Comparison of ENCODE assay signal across 22 cellular contexts in the genomic region with DNA sequence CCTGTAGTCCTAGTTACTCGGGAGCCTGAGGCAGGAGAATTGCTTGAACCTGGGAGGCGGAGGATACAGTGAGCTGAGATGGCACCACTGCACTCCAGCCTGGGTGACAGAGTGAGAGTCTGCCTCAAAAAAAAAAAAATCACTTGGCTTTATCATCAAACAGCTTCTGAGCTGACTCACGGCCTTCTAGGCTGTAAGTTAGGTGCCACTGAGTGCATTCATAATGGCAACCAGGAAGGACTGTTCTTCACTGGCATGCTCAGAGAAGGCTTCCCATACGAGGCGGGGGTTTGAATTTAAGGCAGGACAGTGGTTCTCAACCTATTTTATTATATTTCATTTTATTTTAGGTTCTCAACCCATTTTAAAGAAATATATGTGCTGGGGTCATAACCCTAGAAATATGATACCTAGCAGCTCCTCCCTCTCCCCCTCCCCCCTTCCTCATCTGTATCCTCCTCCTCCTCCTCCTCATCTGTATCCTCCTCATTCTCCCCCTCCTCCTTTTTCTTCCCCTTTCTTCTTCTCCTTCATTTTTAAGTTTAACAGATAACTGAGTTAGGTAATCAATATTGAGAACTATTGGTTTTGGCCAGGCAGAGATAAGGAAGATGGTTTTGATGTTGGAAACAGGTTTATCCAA. TPM values are rescaled to one million over a fixed set of nuclear protein-coding genes. Genes with fewer than 3 reads are reported as not detected.
A peak's percentile ranks its signal among the peaks of the same experiment; 100 is the strongest.
DNase-seq lines count a peak whose midpoint lies in the region; ATAC-seq, FAIRE-seq and TF ChIP-seq lines count a peak whose summit lies in the region.
"Had no signal": no experiment of that assay in that cellular context is flagged by ENCODE, and none has a peak within 500 bp of the region (broad histone marks: within the 10 kb centered on the region; RNA-seq: fewer than 3 reads in every experiment).

No MANE protein-coding gene starts in this region.

- H3K4me3 ChIP-seq in GM23248 (no peak overlapping the region), GM12878 (no peak overlapping the region)

- H3K27me3 ChIP-seq in GM23248 (replicated peaks; ENCODE audit: insufficient read depth) (no peaks in the 10 kb centered on the region), GM12878 (replicated peaks in 1 of 2; ENCODE audit: control insufficient read depth in 2 of 2, insufficient read depth in 2 of 2, low read length in 1 of 2) (no peaks in the 10 kb centered on the region)

- H2AFZ ChIP-seq in GM23248 = no peak overlapping the region
- H2AFZ ChIP-seq in GM12878 (ENCODE audit: control insufficient read depth, low read depth, low read length) = peak overlapping the region; percentile 28; the same call in 1 of the 2 replicates

- no peaks in the 10 kb centered on the region for H4K20me1 ChIP-seq in GM23248 (ENCODE audit: insufficient read depth)
- no peaks in the 10 kb centered on the region for H4K20me1 ChIP-seq in GM12878 (ENCODE audit: control insufficient read depth, insufficient read depth)

- FAIRE-seq in GM12878 (lab: Jason Lieb, UNC) = no peak
- FAIRE-seq: D721Med, GM19239 had no signal

- WGBS in GM23248 (ENCODE audit: low coverage in 1 of 2, low lambda C conversion rate in 2 of 2, missing lambda C conversion rate in 2 of 2), 2 experiments = 85 to 92% methylated on average over 5 of the region's 5 CpGs
- WGBS in GM12878 (ENCODE audit: insufficient coverage, insufficient replicate concordance, low lambda C conversion rate, missing lambda C conversion rate) = 95% methylated on average over 5 of the region's 5 CpGs

- H3K4me2 ChIP-seq in GM23248 (ENCODE audit: unreplicated experiment) (no peak overlapping the region), GM12878 (ENCODE audit: control insufficient read depth, insufficient read depth) (no peak overlapping the region)
- H3K4me2 ChIP-seq: KMS-11 had no signal

- RAD21 ChIA-PET in GM12878 (lab: Charles Lee; ENCODE audit: unreplicated experiment) = interaction anchor here (0.7 kb wide), 2 partner anchors 60 to 73 kb away, joined by 3 read pairs; no protein-coding TSS in a partner anchor

- H3K27ac ChIP-seq in GM23248 (no peak overlapping the region), GM12878 (ENCODE audit: control insufficient read depth, insufficient read depth) (no peak overlapping the region)
- H3K27ac ChIP-seq: KMS-11 had no signal

- H3K9me3 ChIP-seq in GM23248 (ENCODE audit: low read depth) (no peaks in the 10 kb centered on the region), GM12878 (replicated peaks; ENCODE audit: control insufficient read depth, insufficient read depth, low read length) (no peaks in the 10 kb centered on the region)

- TF ChIP-seq EP300 in GM12878 (IDR thresholded peaks at IDR 0.05; ENCODE audit: borderline replicate concordance in 1 of 2, control insufficient read depth in 1 of 2, low read depth in 2 of 2, low read length in 2 of 2) = no peak

- TF ChIP-seq RAD21 in GM12878 (IDR thresholded peaks at IDR 0.05; ENCODE audit: insufficient read depth, low read depth, low read length) = no peak

- ATAC-seq in GM12878 = no peak
- no peak for ATAC-seq in HG03442 (IDR thresholded peaks at IDR 0.05; ENCODE audit: unreplicated experiment)
- ATAC-seq: HCT116 had no signal

- CTCF ChIA-PET in GM12878 (lab: Yijun Ruan, JAX) = interaction anchor here (1.0 kb wide), 2 partner anchors 9 to 157 kb away, joined by 3 read pairs; no protein-coding TSS in a partner anchor

- POLR2A ChIA-PET in GM12878 (lab: Charles Lee) = interaction anchor here (0.6 kb wide), 1 partner anchor 141 kb away, joined by 4 read pairs; no protein-coding TSS in a partner anchor

- no peak for TF ChIP-seq POLR2A in GM12878 (IDR thresholded peaks at IDR 0.05; ENCODE audit: low read depth, low read length)

- no peak overlapping the region for H3K9ac ChIP-seq in GM23248
- no peak overlapping the region for H3K9ac ChIP-seq in GM12878 (ENCODE audit: control insufficient read depth, insufficient read depth, low read length)
- H3K9ac ChIP-seq: KMS-11 had no signal

- no TSS peak for BruUV-seq in GM12878 (replicated peaks; lab: Mats Ljungman, UMichigan)

- DNase-seq in GM23248 (peak; percentile 49), OCI-M1 (lab: John Stamatoyannopoulos, UW) (peak; percentile 48), GM12878 (ENCODE audit: low read depth, low spot score) (no peak), kidney tubule cell (ENCODE audit: low spot score) (peak; percentile 30), NCI-H345 (lab: John Stamatoyannopoulos, UW) (no peak), T1000 (lab: John Stamatoyannopoulos, UW) (no peak)
- DNase-seq: ACHN, C1 segment of cervical spinal cord, DND-41, GF-D8, GOT3, NCI-H1436 treated with DMSO at 0.1 percent for 48 hours, NCI-H2029, NCI-H2171 treated with DMSO at 0.1 percent for 48 hours, RPMI8226, SIG-M5, T-helper 1 cell had no signal

- no peaks in the 10 kb centered on the region for H3K4me1 ChIP-seq in GM23248 (ENCODE audit: insufficient read depth)
- no peaks in the 10 kb centered on the region; the same call in 1 of the 2 replicates for H3K4me1 ChIP-seq in GM12878 (ENCODE audit: control insufficient read depth, insufficient read depth, low read length)

- no peaks in the 10 kb centered on the region for H3K9me2 ChIP-seq in GM23248 (ENCODE audit: insufficient read depth)

- no peak for TF ChIP-seq CTCF in GM12878 (IDR thresholded peaks at IDR 0.05 in 2 of 3, conservative IDR thresholded peaks at IDR 0.05 in 1 of 3; ENCODE audit: control insufficient read depth in 2 of 3, extremely low read depth in 1 of 3, insufficient read depth in 1 of 3, low read depth in 3 of 3, low read length in 3 of 3)

- intact Hi-C loops in GM12878 (cut with micrococcal nuclease; ENCODE audit: unreplicated experiment) = no loop called here

- in situ Hi-C loops in GM23248 (cut with MboI) = no loop called here
- in situ Hi-C loops in GM12878 (cut with MboI) = no loop called here

- H3K79me2 ChIP-seq in GM23248 (ENCODE audit: insufficient read depth) (no peaks in the 10 kb centered on the region), GM12878 (ENCODE audit: control insufficient read depth, insufficient read depth, low read length) (no peaks in the 10 kb centered on the region)

- SMC1A ChIA-PET in GM12878 (lab: Charles Lee; ENCODE audit: uncharacterized antibody, unreplicated experiment) = interaction anchor here (0.8 to 1.7 kb wide), 9 partner anchors 8 to 354 kb away, joined by 3 to 5 read pairs (median 3); no protein-coding TSS in a partner anchor

- H3K36me3 ChIP-seq in GM23248 (ENCODE audit: low read depth) = no peaks in the 10 kb centered on the region
- no peaks in the 10 kb centered on the region for H3K36me3 ChIP-seq in GM12878 (ENCODE audit: control insufficient read depth in 2 of 2, insufficient read depth in 2 of 2, low read length in 1 of 2)

- no peaks in the 10 kb centered on the region for H3F3A ChIP-seq in GM23248 (ENCODE audit: insufficient read depth)

TF ChIP-seq in GM12878, 131 proteins besides CTCF, POLR2A, EP300 and RAD21:
- TF ChIP-seq TCF12 (IDR thresholded peaks at IDR 0.05; ENCODE audit: low read depth, low read length) (no peak), ZNF384 (IDR thresholded peaks at IDR 0.05; ENCODE audit: borderline replicate concordance, low read depth, low read length) (no peak), NR2F1 (conservative IDR thresholded peaks at IDR 0.05) (no peak)
- TF ChIP-seq, protein P1, sequence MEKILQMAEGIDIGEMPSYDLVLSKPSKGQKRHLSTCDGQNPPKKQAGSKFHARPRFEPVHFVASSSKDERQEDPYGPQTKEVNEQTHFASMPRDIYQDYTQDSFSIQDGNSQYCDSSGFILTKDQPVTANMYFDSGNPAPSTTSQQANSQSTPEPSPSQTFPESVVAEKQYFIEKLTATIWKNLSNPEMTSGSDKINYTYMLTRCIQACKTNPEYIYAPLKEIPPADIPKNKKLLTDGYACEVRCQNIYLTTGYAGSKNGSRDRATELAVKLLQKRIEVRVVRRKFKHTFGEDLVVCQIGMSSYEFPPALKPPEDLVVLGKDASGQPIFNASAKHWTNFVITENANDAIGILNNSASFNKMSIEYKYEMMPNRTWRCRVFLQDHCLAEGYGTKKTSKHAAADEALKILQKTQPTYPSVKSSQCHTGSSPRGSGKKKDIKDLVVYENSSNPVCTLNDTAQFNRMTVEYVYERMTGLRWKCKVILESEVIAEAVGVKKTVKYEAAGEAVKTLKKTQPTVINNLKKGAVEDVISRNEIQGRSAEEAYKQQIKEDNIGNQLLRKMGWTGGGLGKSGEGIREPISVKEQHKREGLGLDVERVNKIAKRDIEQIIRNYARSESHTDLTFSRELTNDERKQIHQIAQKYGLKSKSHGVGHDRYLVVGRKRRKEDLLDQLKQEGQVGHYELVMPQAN (conservative IDR thresholded peaks at IDR 0.05) = no peak

RNA-seq across cellular contexts. Expression of a gene that starts 19.0 kb away (rescaled TPM):
- 13.7 and 14.4 TPM in 2 replicates for total RNA-seq in GM23248 (2014; rRNA removed; shearing (Covaris generic))
- polyA plus RNA-seq in GM23248 (2016; fragmentation: Nextera tagmentation; extraction: Ambion mirVana) (8.0 and 8.4 TPM in 2 replicates), GM12878 (2011; rRNA removed) (11.2 and 14.2 TPM in 2 replicates), GM12878 (2014; fragmentation: Illumina TruSeq; extraction: Trizol) (14.6 and 17.1 TPM in 2 replicates), GM12878 (2014; fragmentation: Nextera tagmentation; extraction: Ambion mirVana) (1 to 10 TPM; 4.1 to 4.5 TPM), GM12878 (2014; rRNA removed) (10.8 and 13.7 TPM in 2 replicates), GM12878 (2016; fragmentation: Nextera tagmentation; extraction: Ambion mirVana) (1 to 10 TPM; 5.6 to 7.0 TPM)
- total RNA-seq in GM12878 (2013; cell fraction: nucleolus; rRNA removed) = 67.2 and 79.0 TPM in 2 replicates
- total RNA-seq in GM12878 (2014; rRNA removed) (15.1 and 15.5 TPM in 2 replicates), GM12878 (2014; rRNA removed; fragmentation: Illumina TruSeq; extraction: Trizol) (14.1 and 14.3 TPM in 2 replicates), GM12878 (2021) (18.9 and 21.8 TPM in 2 replicates)
- 13.4 TPM for polyA plus RNA-seq in GM12878 (2011; ENCODE audit: low read depth)
- polyA plus RNA-seq in GM12878 (2011; cell fraction: cytosol; rRNA removed) = 9.4 and 10.7 TPM in 2 replicates
- 11.3 and 16.0 TPM in 2 replicates for polyA plus RNA-seq in GM12878 (2011; cell fraction: nucleus; rRNA removed)
- 16.1 and 17.3 TPM in 2 replicates for polyA plus RNA-seq in GM12878 (2012)
- polyA minus RNA-seq in GM12878 (2011; rRNA and poly(A)+ RNA removed) = 22.4 and 25.5 TPM in 2 replicates
- 11.3 and 12.8 TPM in 2 replicates for polyA minus RNA-seq in GM12878 (2011; cell fraction: cytosol; rRNA and poly(A)+ RNA removed)
- 19.9 and 41.5 TPM in 2 replicates for polyA minus RNA-seq in GM12878 (2011; cell fraction: nucleus; rRNA and poly(A)+ RNA removed)

Comparison
In these comparisons a context has a peak if more than half of its experiments do, and no peak if none do; other contexts are left out.
1. DNase-seq: peak in GM23248 (single experiment), OCI-M1 (single experiment) and kidney tubule cell (single experiment); none in GM12878 (single experiment), NCI-H345 (single experiment) and T1000 (single experiment).